In the genomic region with DNA sequence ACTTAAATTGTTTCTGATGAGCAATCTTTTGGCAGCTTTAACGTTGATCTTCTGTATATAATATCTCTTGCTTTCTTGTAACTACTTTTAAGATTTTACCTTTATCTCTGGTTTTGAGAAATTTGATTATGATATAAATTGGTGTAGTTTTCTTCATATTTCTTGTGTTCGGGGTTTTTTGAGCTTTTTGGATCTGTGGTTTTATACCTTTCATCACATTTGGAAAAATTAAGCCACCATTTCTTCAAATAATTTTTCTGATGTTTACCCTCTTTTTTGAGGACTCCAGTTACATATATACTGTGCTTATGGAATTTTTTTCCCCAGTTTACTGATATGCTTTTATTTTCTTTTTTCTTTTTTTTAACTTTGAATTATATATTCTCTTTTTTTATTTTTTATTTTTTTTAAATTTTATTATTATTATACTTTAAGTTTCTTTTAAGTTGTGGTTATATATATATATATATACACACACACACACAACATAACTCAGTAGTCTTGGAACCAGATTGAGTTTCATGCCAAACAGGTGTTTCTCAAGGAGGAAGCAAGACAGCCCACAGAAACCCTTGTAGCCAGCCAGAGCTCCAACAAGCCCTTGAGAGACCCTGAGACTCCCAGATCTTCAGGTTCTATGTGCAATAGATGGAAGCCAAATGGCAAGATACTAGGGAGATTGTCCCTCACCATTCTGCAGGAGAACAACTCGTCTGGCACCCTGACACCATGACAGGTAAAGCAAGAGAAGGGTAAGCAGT, we compare ENCODE assay signal across 14 cellular contexts.
DNase-seq lines count a peak whose midpoint lies in the region; ATAC-seq and TF ChIP-seq lines count a peak whose summit lies in the region.
"Had no signal": no experiment of that assay in that cellular context is flagged by ENCODE, and none has a peak within 500 bp of the region (broad histone marks: within the 10 kb centered on the region; RNA-seq: fewer than 3 reads in every experiment).

No MANE protein-coding gene starts in this region.

- intact Hi-C loops in posterior cingulate gyrus (cut with DNase I): no loop called here

- peak overlapping the region; percentile 19 for H3K4me3 ChIP-seq in GM12865 (ENCODE audit: low read depth, low read length)
- H3K4me3 ChIP-seq: upper lobe of left lung had no signal

- ATAC-seq in GM19395 (IDR thresholded peaks at IDR 0.05; ENCODE audit: unreplicated experiment): peak; percentile 62
- ATAC-seq in HG02623 (IDR thresholded peaks at IDR 0.05; ENCODE audit: unreplicated experiment): peak; percentile 83
- ATAC-seq in HG03378 (IDR thresholded peaks at IDR 0.05; ENCODE audit: unreplicated experiment): peak; percentile 57
- ATAC-seq: left cardiac atrium had no signal

- DNase-seq in GM12865 (ENCODE audit: low read depth): peak; percentile 85
- DNase-seq in retina: no peak
- no peak for DNase-seq in NCI-H2029 (lab: John Stamatoyannopoulos, UW)
- no peak for DNase-seq in stimulated activated CD4-positive, alpha-beta T cell treated with anti-CD3 and anti-CD28 coated beads, Interleukin-4, amount 100 ng/mL, for 1 hour
- no peak for DNase-seq in posterior cingulate gyrus
- DNase-seq: activated naive CD4-positive, alpha-beta T cell treated with Interleukin-2 at 50 U/mL for 16 hours; left cardiac atrium; NCI-H2081 treated with DMSO at 0.1 percent for 48 hours; NK-92 treated with Interleukin-12 subunit alpha and Interleukin-12 subunit beta, amount 100 ng/mL, for 24 hours; SIG-M5; upper lobe of left lung had no signal

- TF ChIP-seq CTCF in GM12865 (IDR thresholded peaks at IDR 0.05; ENCODE audit: insufficient read depth, low read depth, low read length, missing control alignments): no peak
